ENCODE assay signal across 8 cellular contexts in genomic region chr12:70243510-70244331, GRCh38. TPM values are rescaled to one million over a fixed set of nuclear protein-coding genes. Genes with fewer than 3 reads are reported as not detected.
DNase-seq lines count a peak whose midpoint lies in the region; ATAC-seq and TF ChIP-seq lines count a peak whose summit lies in the region.

No MANE protein-coding gene starts in this region.

- peak overlapping the region; percentile 95 for H3K27ac ChIP-seq in colonic mucosa

- H3K9ac ChIP-seq in colonic mucosa (ENCODE audit: low read depth in 2 of 2, low read length in 2 of 2) = peak overlapping the region; percentile 93 to 99

- H3K27me3 Mint-ChIP-seq in activated CD4-positive, alpha-beta T cell treated with anti-CD3 and anti-CD28 coated beads for 36 hours = no peaks in the 10 kb centered on the region

- ATAC-seq in HG03045 (IDR thresholded peaks at IDR 0.05; ENCODE audit: unreplicated experiment) (peak; percentile 51), left lobe of liver (peak; percentile 79)
- peak; percentile 56 for ATAC-seq in activated CD4-positive, alpha-beta T cell treated with anti-CD3 and anti-CD28 coated beads for 36 hours

- POLR2A ChIA-PET in activated CD4-positive, alpha-beta T cell treated with anti-CD3 and anti-CD28 coated beads for 36 hours (lab: Charles Lee) = interaction anchor here (0.5 kb wide), 1 partner anchor 47 kb away, joined by 4 read pairs; no protein-coding TSS in a partner anchor

- peak overlapping the region; percentile 94 for H3K4me3 Mint-ChIP-seq in activated CD4-positive, alpha-beta T cell treated with anti-CD3 and anti-CD28 coated beads for 36 hours

- DNase-seq in ACHN = peak; percentile 73
- peak; percentile 48 for DNase-seq in NCI-H226
- DNase-seq in activated CD4-positive, alpha-beta T cell treated with anti-CD3 and anti-CD28 coated beads for 36 hours = peak; percentile 84
- peak; percentile 65 for DNase-seq in colonic mucosa
- peak; percentile 53 for DNase-seq in left lobe of liver (ENCODE audit: low spot score)
- DNase-seq in stimulated activated CD4-positive, alpha-beta T cell treated with anti-CD3 and anti-CD28 coated beads, Interleukin-2, amount 100 ng/mL, for 4 hours (ENCODE audit: low read depth) = peak; percentile 42

- peaks cover 66% of the 10 kb centered on the region for H3K4me1 Mint-ChIP-seq in activated CD4-positive, alpha-beta T cell treated with anti-CD3 and anti-CD28 coated beads for 36 hours

- H3K27ac Mint-ChIP-seq in activated CD4-positive, alpha-beta T cell treated with anti-CD3 and anti-CD28 coated beads for 36 hours = peak overlapping the region; percentile 100

- H3K4me1 ChIP-seq in colonic mucosa = peaks cover 9% of the 10 kb centered on the region

- H3K9me3 ChIP-seq in colonic mucosa = no peaks in the 10 kb centered on the region

- CTCF ChIA-PET in activated CD4-positive, alpha-beta T cell treated with anti-CD3 and anti-CD28 coated beads for 36 hours (lab: Charles Lee) = interaction anchor here (1.1 kb wide), 1 partner anchor 123 kb away, joined by 3 read pairs; the partner anchor contains the start of gene KCNMB4

- peak; percentile 8 for TF ChIP-seq POLR2A in GM18526 (IDR thresholded peaks at IDR 0.05; ENCODE audit: extremely low read depth, insufficient read length)

- no peak for TF ChIP-seq CTCF in colonic mucosa (IDR thresholded peaks at IDR 0.05)

- H3K36me3 ChIP-seq in colonic mucosa = no peaks in the 10 kb centered on the region

- H3K36me3 Mint-ChIP-seq in activated CD4-positive, alpha-beta T cell treated with anti-CD3 and anti-CD28 coated beads for 36 hours (ENCODE audit: low read depth) = peaks cover 52% of the 10 kb centered on the region

- peak overlapping the region; percentile 69 for H3K4me3 ChIP-seq in colonic mucosa

- H3K27me3 ChIP-seq in colonic mucosa = no peaks in the 10 kb centered on the region

- in situ Hi-C loops in ACHN (cut with HindIII; ENCODE audit: low pct_ligation_motif_present, low pct_unique_long_range_greater_than_20kb, low sequenced_read_pairs) = no loop called here

- H3K9me3 Mint-ChIP-seq in activated CD4-positive, alpha-beta T cell treated with anti-CD3 and anti-CD28 coated beads for 36 hours (ENCODE audit: low read depth) = no peaks in the 10 kb centered on the region

- intact Hi-C loops in activated CD4-positive, alpha-beta T cell treated with anti-CD3 and anti-CD28 coated beads for 36 hours (cut with DNase I, micrococcal nuclease) = loop anchor here (1.0 to 10.0 kb wide), 11 partner anchors 64 to 1599 kb away; partner anchors contain the start of genes CCT2 (in 2 of the 2), KCNMB4 (in 2 of the 2), ZFC3H1 (in 2 of the 2) and FRS2 (in 1 of the 2)
- intact Hi-C loops in colonic mucosa (cut with DNase I) = loop anchor here (10.0 kb wide), 1 partner anchor 249 kb away; no protein-coding TSS in a partner anchor

RNA-seq across cellular contexts. Expression of gene CNOT2, which starts 0.5 kb away (rescaled TPM):
- 10 to 100 TPM; 63.3 to 77.7 TPM for total RNA-seq in activated CD4-positive, alpha-beta T cell treated with anti-CD3 and anti-CD28 coated beads for 36 hours
- total RNA-seq in colonic mucosa = 10 to 100 TPM; 55.2 to 80.3 TPM
- total RNA-seq in left lobe of liver = 22.0 TPM

Comparison
In these comparisons a context has a peak if more than half of its experiments do, and no peak if none do; other contexts are left out.
1. Peak in every context shown above with its lines: DNase-seq, ATAC-seq, H3K4me3 ChIP-seq and H3K27ac ChIP-seq.